21 cellular contexts compared by ENCODE assay signal in genomic region chr16:78134944-78135619, GRCh38. TPM values are rescaled to one million over a fixed set of nuclear protein-coding genes. Genes with fewer than 3 reads are reported as not detected.
DNase-seq lines count a peak whose midpoint lies in the region; ATAC-seq and FAIRE-seq lines count a peak whose summit lies in the region.
"Had no signal": no experiment of that assay in that cellular context is flagged by ENCODE, and none has a peak within 500 bp of the region (broad histone marks: within the 10 kb centered on the region; RNA-seq: fewer than 3 reads in every experiment).

No MANE protein-coding gene starts in this region.

- ATAC-seq in stimulated activated naive CD8-positive, alpha-beta T cell treated with anti-CD3 and anti-CD28 coated beads, Interleukin-15, amount 100 ng/mL, for 72 hours = peak; percentile 58
- no peak for ATAC-seq in stimulated activated naive CD8-positive, alpha-beta T cell treated with anti-CD3 and anti-CD28 coated beads, Interleukin-15, Interleukin-2, amounts not matched to agents 100 U/mL and 50 U/mL, for 24 hours

- no peaks in the 10 kb centered on the region for H3K27me3 Mint-ChIP-seq in stimulated activated naive CD8-positive, alpha-beta T cell treated with anti-CD3 and anti-CD28 coated beads, Interleukin-15, amount 100 ng/mL, for 72 hours
- peaks cover 0 to 2% (median 0%) of the 10 kb centered on the region in 3 donors for H3K27me3 Mint-ChIP-seq in immature natural killer cell (ENCODE audit: low read depth in 3 of 3)
- H3K27me3 Mint-ChIP-seq: activated naive CD4-positive, alpha-beta T cell treated with anti-CD3 and anti-CD28 coated beads, Interleukin-2, amount 10 ng/mL, durations not matched to agents 7 days and 5 days; CD4-positive, alpha-beta memory T cell had no signal

- H3K4me1 Mint-ChIP-seq in stimulated activated naive CD8-positive, alpha-beta T cell treated with anti-CD3 and anti-CD28 coated beads, Interleukin-15, amount 100 ng/mL, for 72 hours = peaks cover 13% of the 10 kb centered on the region
- peaks cover 40 to 43% of the 10 kb centered on the region in 2 donors for H3K4me1 Mint-ChIP-seq in immature natural killer cell
- H3K4me1 Mint-ChIP-seq: H9, nephron had no signal

- peaks cover 0 to 2% of the 10 kb centered on the region in 2 donors for H3K9me3 Mint-ChIP-seq in stimulated activated naive CD8-positive, alpha-beta T cell treated with anti-CD3 and anti-CD28 coated beads, Interleukin-15, amount 100 ng/mL, for 72 hours
- H3K9me3 Mint-ChIP-seq in immature natural killer cell = no peaks in the 10 kb centered on the region
- H3K9me3 Mint-ChIP-seq: activated T-cell treated with anti-CD3 and anti-CD28 coated beads, Interleukin-2, amount 50 U/mL, for 72 hours; nephron; T-helper 2 cell treated with Interferon-gamma antibody and Interleukin-4, amounts not matched to agents 5 μg/mL and 100 μg/mL, for 36 hours had no signal

- no peak overlapping the region for H3K27ac Mint-ChIP-seq in stimulated activated naive CD8-positive, alpha-beta T cell treated with anti-CD3 and anti-CD28 coated beads, Interleukin-15, amount 100 ng/mL, for 72 hours
- H3K27ac Mint-ChIP-seq in immature natural killer cell = peak overlapping the region; percentile 6 to 76 (median 39)
- H3K27ac Mint-ChIP-seq: activated naive CD4-positive, alpha-beta T cell treated with anti-CD3 and anti-CD28 coated beads, Interleukin-2, amount 10 ng/mL, durations not matched to agents 7 days and 5 days; H9; nephron; T-helper 2 cell treated with Interferon-gamma antibody and Interleukin-4, amounts not matched to agents 5 μg/mL and 100 μg/mL, for 36 hours had no signal

- H3K36me3 Mint-ChIP-seq in immature natural killer cell = peaks cover 0 to 14% (median 10%) of the 10 kb centered on the region in 3 donors

- peak; percentile 46 for FAIRE-seq in urothelium cell line (lab: Jason Lieb, UNC)
- FAIRE-seq: RCC 7860 had no signal

- no peak for DNase-seq in stimulated activated naive CD8-positive, alpha-beta T cell treated with anti-CD3 and anti-CD28 coated beads, Interleukin-15, amount 100 ng/mL, for 72 hours
- DNase-seq in stimulated activated naive CD8-positive, alpha-beta T cell treated with anti-CD3 and anti-CD28 coated beads, Interleukin-15, Interleukin-2, amounts not matched to agents 100 U/mL and 50 U/mL, for 24 hours = no peak
- DNase-seq in NCI-H2029 treated with DMSO at 0.1 percent for 48 hours (lab: John Stamatoyannopoulos, UW) (peak; percentile 32), immature natural killer cell (peak; percentile 14 to 26 (median 17)), urothelium cell line (ENCODE audit: low spot score) (no peak), epidermal melanocyte (ENCODE audit: insufficient read length, low spot score) (no peak), amniotic stem cell (lab: John Stamatoyannopoulos, UW) (no peak), NCI-H524 (lab: John Stamatoyannopoulos, UW) (no peak)
- DNase-seq: activated CD8-positive, alpha-beta memory T cell treated with anti-CD3 and anti-CD28 coated beads for 24 hours; activated naive CD4-positive, alpha-beta T cell treated with anti-CD3 and anti-CD28 coated beads, Interleukin-2, amount 10 ng/mL, durations not matched to agents 7 days and 5 days; activated T-cell treated with anti-CD3 and anti-CD28 coated beads, Interleukin-2, amount 50 U/mL, for 72 hours; CD4-positive, alpha-beta memory T cell; H9; MV-4-11; NCI-H2081 treated with DMSO at 0.1 percent for 48 hours; stimulated activated CD4-positive, alpha-beta T cell treated with anti-CD3 and anti-CD28 coated beads, Interleukin-1b, Interleukin-23, amount 100 ng/mL, for 48 hours; stimulated activated naive CD4-positive, alpha-beta T cell; transverse colon had no signal

- H3K4me3 Mint-ChIP-seq in stimulated activated naive CD8-positive, alpha-beta T cell treated with anti-CD3 and anti-CD28 coated beads, Interleukin-15, amount 100 ng/mL, for 72 hours = no peak overlapping the region
- H3K4me3 Mint-ChIP-seq in immature natural killer cell = peak overlapping the region; percentile 1 to 79 (median 42)
- H3K4me3 Mint-ChIP-seq: activated naive CD4-positive, alpha-beta T cell treated with anti-CD3 and anti-CD28 coated beads, Interleukin-2, amount 10 ng/mL, durations not matched to agents 7 days and 5 days; activated T-cell treated with anti-CD3 and anti-CD28 coated beads, Interleukin-2, amount 50 U/mL, for 72 hours; CD4-positive, alpha-beta memory T cell; H9; nephron; T-helper 2 cell treated with Interferon-gamma antibody and Interleukin-4, amounts not matched to agents 5 μg/mL and 100 μg/mL, for 36 hours had no signal

RNA-seq across cellular contexts. Expression of gene WWOX, which starts 35.6 kb away (rescaled TPM):
- 10 to 100 TPM in 2 of 3 donors, 1 to 10 TPM in 1; 9.0 to 13.9 (median 12.3) TPM for polyA plus RNA-seq in immature natural killer cell

Comparison
In these comparisons a context has a peak if more than half of its experiments do, and no peak if none do; other contexts are left out.
1. DNase-seq: peak in NCI-H2029 treated with DMSO at 0.1 percent for 48 hours (single experiment) and immature natural killer cell (3 of 3); none in stimulated activated naive CD8-positive, alpha-beta T cell treated with anti-CD3 and anti-CD28 coated beads, Interleukin-15, amount 100 ng/mL, for 72 hours (0 of 2), stimulated activated naive CD8-positive, alpha-beta T cell treated with anti-CD3 and anti-CD28 coated beads, Interleukin-15, Interleukin-2, amounts not matched to agents 100 U/mL and 50 U/mL, for 24 hours (single experiment), urothelium cell line (single experiment), epidermal melanocyte (single experiment), amniotic stem cell (single experiment) and NCI-H524 (0 of 2).
2. H3K27ac Mint-ChIP-seq: peak in immature natural killer cell (6 of 6); none in stimulated activated naive CD8-positive, alpha-beta T cell treated with anti-CD3 and anti-CD28 coated beads, Interleukin-15, amount 100 ng/mL, for 72 hours (0 of 2).
3. H3K4me3 Mint-ChIP-seq: peak in immature natural killer cell (5 of 5); none in stimulated activated naive CD8-positive, alpha-beta T cell treated with anti-CD3 and anti-CD28 coated beads, Interleukin-15, amount 100 ng/mL, for 72 hours (0 of 2).